Comparison of ENCODE assay signal across 8 cellular contexts in the genomic region with DNA sequence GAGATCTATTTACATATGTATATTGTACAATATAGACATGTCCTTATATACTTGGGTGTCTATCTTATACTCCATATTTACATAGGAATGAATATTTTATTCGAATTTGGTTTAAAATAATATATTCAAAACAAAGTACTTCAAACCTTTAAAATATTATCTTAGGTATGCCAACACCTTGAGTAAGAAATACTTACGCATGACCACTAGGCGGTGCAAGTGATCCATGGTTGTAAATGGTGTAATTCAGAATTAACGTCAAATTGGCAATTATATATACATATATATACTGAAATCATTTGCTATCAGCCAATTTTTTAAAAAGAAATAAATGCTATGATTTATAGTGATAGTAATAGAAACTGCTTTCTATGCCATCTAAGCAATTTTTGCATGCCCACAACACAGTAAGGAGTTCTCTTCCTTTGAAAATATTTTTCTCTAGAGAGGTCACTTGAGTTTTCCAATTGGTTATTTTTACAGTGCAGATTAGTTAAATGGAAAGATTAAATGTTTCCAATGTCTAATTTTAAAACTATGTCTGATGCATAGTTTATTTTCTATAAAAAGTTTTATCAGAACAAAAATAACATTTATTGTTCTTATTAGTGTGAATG. TPM values are rescaled to one million over a fixed set of nuclear protein-coding genes. Genes with fewer than 3 reads are reported as not detected.
DNase-seq lines count a peak whose midpoint lies in the region; ATAC-seq and TF ChIP-seq lines count a peak whose summit lies in the region.

No MANE protein-coding gene starts in this region.

- peaks cover 0 to 14% of the 10 kb centered on the region in 2 donors for H3K4me1 Mint-ChIP-seq in effector memory CD8-positive, alpha-beta T cell (ENCODE audit: low read depth in 2 of 2)
- H3K4me1 Mint-ChIP-seq in osteocyte (ENCODE audit: unreplicated experiment) = peaks cover 21% of the 10 kb centered on the region

- no peak overlapping the region for H3K4me3 Mint-ChIP-seq in effector memory CD8-positive, alpha-beta T cell
- no peak overlapping the region for H3K4me3 Mint-ChIP-seq in osteocyte (ENCODE audit: unreplicated experiment)

- peak; percentile 2 for DNase-seq in CMK (ENCODE audit: low read depth)
- peak; percentile 28 to 33 for DNase-seq in NCI-H1930 (lab: John Stamatoyannopoulos, UW)
- peak; percentile 14 for DNase-seq in activated CD4-positive, alpha-beta T cell treated with anti-CD3 and anti-CD28 coated beads for 1 hour
- peak; percentile 39 to 50 (median 49) for DNase-seq in effector memory CD8-positive, alpha-beta T cell
- no peak for DNase-seq in osteocyte (ENCODE audit: extremely low spot score, unreplicated experiment)
- DNase-seq in GM19238 (ENCODE audit: insufficient read length, low spot score) = no peak

- peaks cover 2% of the 10 kb centered on the region for H3K36me3 Mint-ChIP-seq in effector memory CD8-positive, alpha-beta T cell (ENCODE audit: insufficient read depth)
- no peaks in the 10 kb centered on the region for H3K36me3 Mint-ChIP-seq in osteocyte (ENCODE audit: unreplicated experiment)

- peak; percentile 77 for TF ChIP-seq CTCF in osteocyte (IDR thresholded peaks at IDR 0.05)

- no peaks in the 10 kb centered on the region for H3K9me3 Mint-ChIP-seq in effector memory CD8-positive, alpha-beta T cell
- H3K9me3 Mint-ChIP-seq in osteocyte (ENCODE audit: unreplicated experiment) = no peaks in the 10 kb centered on the region

- peak; percentile 32 for ATAC-seq in GM19463 (IDR thresholded peaks at IDR 0.05; ENCODE audit: unreplicated experiment)
- peak; percentile 60 for ATAC-seq in effector memory CD8-positive, alpha-beta T cell (replicated peaks)
- no peak for ATAC-seq in HG02885 (IDR thresholded peaks at IDR 0.05; ENCODE audit: poor library complexity, unreplicated experiment)

- H3K27me3 Mint-ChIP-seq in effector memory CD8-positive, alpha-beta T cell = peaks cover 0 to 9% of the 10 kb centered on the region in 2 donors
- no peaks in the 10 kb centered on the region for H3K27me3 Mint-ChIP-seq in osteocyte (ENCODE audit: unreplicated experiment)

- no peak overlapping the region for H3K27ac Mint-ChIP-seq in effector memory CD8-positive, alpha-beta T cell
- no peak overlapping the region for H3K27ac Mint-ChIP-seq in osteocyte (ENCODE audit: unreplicated experiment)

RNA-seq across cellular contexts. Expression of a gene that starts 37.5 kb away (rescaled TPM):
- 17.7 and 20.7 TPM in 2 replicates for total RNA-seq in osteocyte

Comparison
In these comparisons a context has a peak if more than half of its experiments do, and no peak if none do; other contexts are left out.
1. DNase-seq: peak in CMK (single experiment), NCI-H1930 (2 of 2), activated CD4-positive, alpha-beta T cell treated with anti-CD3 and anti-CD28 coated beads for 1 hour (single experiment) and effector memory CD8-positive, alpha-beta T cell (3 of 3); none in osteocyte (single experiment) and GM19238 (single experiment).